ENCODE assay signal across 26 cellular contexts in the genomic region with DNA sequence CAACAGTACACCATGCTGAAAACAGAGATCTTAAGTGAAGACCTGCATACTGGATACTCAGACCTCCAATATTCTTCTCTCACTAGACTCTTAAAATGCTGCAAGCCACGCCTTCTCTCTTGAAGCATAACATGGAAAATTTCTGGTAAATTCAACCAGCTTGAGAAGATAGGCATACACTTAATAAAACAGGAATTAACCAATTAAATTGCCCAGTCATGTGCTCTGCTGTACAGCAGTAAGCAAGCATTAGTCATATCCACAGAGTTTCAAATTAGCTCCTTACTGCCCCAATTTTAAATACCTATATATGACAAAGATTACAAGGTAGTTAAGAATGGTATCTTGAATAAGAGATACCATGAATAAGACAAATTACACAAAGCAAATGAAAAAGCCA. TPM values are rescaled to one million over a fixed set of nuclear protein-coding genes. Genes with fewer than 3 reads are reported as not detected.
"Had no signal": no experiment of that assay in that cellular context is flagged by ENCODE, and none has a peak within 500 bp of the region (broad histone marks: within the 10 kb centered on the region; RNA-seq: fewer than 3 reads in every experiment).

No MANE protein-coding gene starts in this region.

- H3K36me3 ChIP-seq: neural progenitor cell, spleen, upper lobe of right lung had no signal

- ATAC-seq: left ventricle myocardium superior; naive thymus-derived CD8-positive, alpha-beta T cell; stimulated activated naive CD8-positive, alpha-beta T cell treated with anti-CD3 and anti-CD28 coated beads, Interleukin-15, Interleukin-2, amounts not matched to agents 100 U/mL and 50 U/mL, for 24 hours; upper lobe of right lung had no signal

- H3K4me1 ChIP-seq: neural progenitor cell, spleen, upper lobe of right lung had no signal

- H3K79me2 ChIP-seq: hepatocyte had no signal

- H3K9me3 Mint-ChIP-seq: activated CD4-positive, alpha-beta memory T cell treated with anti-CD3 and anti-CD28 coated beads for 36 hours; activated naive CD8-positive, alpha-beta T cell treated with anti-CD3 and anti-CD28 coated beads for 36 hours; mesothelial cell of epicardium; naive thymus-derived CD8-positive, alpha-beta T cell; neural progenitor cell; T-helper 1 cell treated with Interleukin-12 subunit alpha and Interleukin-12 subunit beta and Interleukin-4 antibody, amounts not matched to agents 30 μg/mL and 1 μg/mL, for 36 hours had no signal

- H3K9ac ChIP-seq: neural progenitor cell had no signal

- H3K4me3 Mint-ChIP-seq: activated CD4-positive, alpha-beta memory T cell treated with anti-CD3 and anti-CD28 coated beads for 36 hours; activated naive CD8-positive, alpha-beta T cell treated with anti-CD3 and anti-CD28 coated beads for 36 hours; immature natural killer cell; mesothelial cell of epicardium; naive thymus-derived CD8-positive, alpha-beta T cell; neural progenitor cell; T-helper 1 cell treated with Interleukin-12 subunit alpha and Interleukin-12 subunit beta and Interleukin-4 antibody, amounts not matched to agents 30 μg/mL and 1 μg/mL, for 36 hours had no signal

- H3K27me3 ChIP-seq: hepatocyte, neural progenitor cell, spleen, upper lobe of right lung had no signal

- H3K4me2 ChIP-seq: hepatocyte, neural progenitor cell had no signal

- H3K4me3 ChIP-seq: hepatocyte, neural progenitor cell, spleen, upper lobe of right lung had no signal

- H3K27ac Mint-ChIP-seq: activated CD4-positive, alpha-beta memory T cell treated with anti-CD3 and anti-CD28 coated beads for 36 hours; activated naive CD8-positive, alpha-beta T cell treated with anti-CD3 and anti-CD28 coated beads for 36 hours; immature natural killer cell; mesothelial cell of epicardium; naive thymus-derived CD8-positive, alpha-beta T cell; neural progenitor cell; T-helper 1 cell treated with Interleukin-12 subunit alpha and Interleukin-12 subunit beta and Interleukin-4 antibody, amounts not matched to agents 30 μg/mL and 1 μg/mL, for 36 hours had no signal

- H3K9me3 ChIP-seq: spleen, upper lobe of right lung had no signal

- H3K27ac ChIP-seq: epithelial cell of prostate, hepatocyte, neural progenitor cell, spleen, upper lobe of right lung had no signal

- H3K27me3 Mint-ChIP-seq: activated CD4-positive, alpha-beta memory T cell treated with anti-CD3 and anti-CD28 coated beads for 36 hours; activated naive CD8-positive, alpha-beta T cell treated with anti-CD3 and anti-CD28 coated beads for 36 hours; naive thymus-derived CD8-positive, alpha-beta T cell had no signal

- H3K4me1 Mint-ChIP-seq: activated naive CD8-positive, alpha-beta T cell treated with anti-CD3 and anti-CD28 coated beads for 36 hours; immature natural killer cell; mesothelial cell of epicardium; naive thymus-derived CD8-positive, alpha-beta T cell; neural progenitor cell had no signal

- H2AFZ ChIP-seq: hepatocyte, neural progenitor cell had no signal

- DNase-seq: activated CD4-positive, alpha-beta memory T cell treated with anti-CD3 and anti-CD28 coated beads for 36 hours; activated CD4-positive, alpha-beta T cell treated with anti-CD3 and anti-CD28 coated beads for 4 hours; activated CD4-positive, CD25-positive, alpha-beta regulatory T cell; activated naive CD4-positive, alpha-beta T cell treated with Interleukin-2 at 50 U/mL for 16 hours; activated naive CD8-positive, alpha-beta T cell treated with anti-CD3 and anti-CD28 coated beads for 36 hours; activated T-cell treated with anti-CD3 and anti-CD28 coated beads, Interleukin-2, amount 50 U/mL, for 48 hours; cerebellar nuclear complex; cortex of kidney; foreskin melanocyte; immature natural killer cell; left ventricle myocardium superior; mammary epithelial cell; naive thymus-derived CD8-positive, alpha-beta T cell; posterior cingulate gyrus; spleen; stimulated activated CD4-positive, alpha-beta T cell treated with anti-CD3 and anti-CD28 coated beads, Interleukin-4, amount 100 ng/mL, for 4 hours; stimulated activated naive CD8-positive, alpha-beta T cell treated with anti-CD3 and anti-CD28 coated beads, Interleukin-15, Interleukin-2, amounts not matched to agents 100 U/mL and 50 U/mL, for 24 hours; T1000; upper lobe of right lung had no signal

- H3K36me3 Mint-ChIP-seq: activated CD4-positive, alpha-beta memory T cell treated with anti-CD3 and anti-CD28 coated beads for 36 hours; activated naive CD8-positive, alpha-beta T cell treated with anti-CD3 and anti-CD28 coated beads for 36 hours; immature natural killer cell; mesothelial cell of epicardium; neural progenitor cell had no signal

RNA-seq across cellular contexts. Expression of gene C6orf58, which starts 53.8 kb away (rescaled TPM):
- total RNA-seq: activated CD4-positive, alpha-beta memory T cell treated with anti-CD3 and anti-CD28 coated beads for 36 hours; hepatocyte; left ventricle myocardium superior; naive thymus-derived CD8-positive, alpha-beta T cell; omental fat pad; spleen; subcutaneous adipose tissue; upper lobe of right lung had no signal
- polyA plus RNA-seq: hepatocyte; immature natural killer cell; mammary epithelial cell; naive thymus-derived CD8-positive, alpha-beta T cell had no signal
